In genomic region chr17:82328141-82328993, GRCh38 we compare ENCODE assay signal across 15 cellular contexts.
DNase-seq lines count a peak whose midpoint lies in the region; TF ChIP-seq lines count a peak whose summit lies in the region.
"Had no signal": no experiment of that assay in that cellular context is flagged by ENCODE, and none has a peak within 500 bp of the region (broad histone marks: within the 10 kb centered on the region; RNA-seq: fewer than 3 reads in every experiment).

No MANE protein-coding gene starts in this region.

- DNase-seq in HuH-7 (ENCODE audit: low spot score) (peak; percentile 92), kidney tubule cell (ENCODE audit: low spot score) (no peak), SW 1271 (lab: John Stamatoyannopoulos, UW) (no peak)
- DNase-seq in T-helper 2 cell treated with Interferon-gamma antibody and Interleukin-4, amounts not matched to agents 5 μg/mL and 100 μg/mL, for 36 hours (ENCODE audit: low spot score): no peak
- DNase-seq: activated CD8-positive, alpha-beta T cell treated with anti-CD3 and anti-CD28 coated beads, Interleukin-2, amount 10 ng/mL, durations not matched to agents 7 days and 5 days; effector memory CD8-positive, alpha-beta T cell; kidney glomerular epithelial cell; midbrain; T-cell; WERI-Rb-1 had no signal

- H3K9ac ChIP-seq in BLaER1 treated with 17β-estradiol and CSF1 and Interleukin-3, amounts not matched to agents 10 nM and 100 nM: no peak overlapping the region
- H3K9ac ChIP-seq in duodenal mucosa (ENCODE audit: low read depth in 1 of 2, low read length in 2 of 2): peak overlapping the region; percentile 54 to 57

- H3K4me2 ChIP-seq in BLaER1 treated with 17β-estradiol and CSF1 and Interleukin-3, amounts not matched to agents 10 nM and 100 nM: peak overlapping the region in 9 of 11 experiments; percentile 10 to 95 (median 81); a peak in 14 of 22 replicates

- H3K9me3 Mint-ChIP-seq in nephron: no peaks in the 10 kb centered on the region
- H3K9me3 Mint-ChIP-seq in T-helper 2 cell treated with Interferon-gamma antibody and Interleukin-4, amounts not matched to agents 5 μg/mL and 100 μg/mL, for 36 hours: no peaks in the 10 kb centered on the region
- H3K9me3 Mint-ChIP-seq: activated T-helper 1 cell treated with anti-CD3 and anti-CD28 coated beads, Interleukin-12 subunit alpha, Interleukin-12 subunit beta, Interleukin-2, Interleukin-4 antibody, amounts not matched to agents 30 ng/mL and 10 ng/mL and 1 ng/mL, durations not matched to agents 14 hours and 24 hours and 36 hours; effector memory CD8-positive, alpha-beta T cell; IgD-negative memory B cell; T-cell had no signal

- no peaks in the 10 kb centered on the region for H3K36me3 Mint-ChIP-seq in nephron (ENCODE audit: low read depth)
- no peaks in the 10 kb centered on the region for H3K36me3 Mint-ChIP-seq in T-helper 2 cell treated with Interferon-gamma antibody and Interleukin-4, amounts not matched to agents 5 μg/mL and 100 μg/mL, for 36 hours (ENCODE audit: low read depth)
- H3K36me3 Mint-ChIP-seq: IgD-negative memory B cell, T-cell had no signal

- peaks cover 34 to 92% (median 76%) of the 10 kb centered on the region in 10 experiments for H3K4me1 ChIP-seq in BLaER1 treated with 17β-estradiol and CSF1 and Interleukin-3, amounts not matched to agents 10 nM and 100 nM
- peaks cover 58 to 67% of the 10 kb centered on the region in 2 donors for H3K4me1 ChIP-seq in duodenal mucosa (ENCODE audit: control insufficient read depth in 1 of 2, insufficient read depth in 2 of 2, low read length in 2 of 2)

- no peaks in the 10 kb centered on the region for H3K36me3 ChIP-seq in BLaER1 treated with 17β-estradiol and CSF1 and Interleukin-3, amounts not matched to agents 10 nM and 100 nM
- H3K36me3 ChIP-seq in duodenal mucosa (ENCODE audit: control insufficient read depth in 1 of 2, insufficient read depth in 2 of 2, low read length in 2 of 2): no peaks in the 10 kb centered on the region
- H3K36me3 ChIP-seq: WERI-Rb-1 had no signal

- H3K4me3 ChIP-seq in BLaER1 treated with 17β-estradiol and CSF1 and Interleukin-3, amounts not matched to agents 10 nM and 100 nM: no peak overlapping the region
- H3K4me3 ChIP-seq in duodenal mucosa (ENCODE audit: low read depth in 1 of 2, low read length in 2 of 2): peak overlapping the region in 1 of 2 donors; percentile 1

- peaks cover 25% of the 10 kb centered on the region for H3K4me1 Mint-ChIP-seq in nephron
- peaks cover 6% of the 10 kb centered on the region for H3K4me1 Mint-ChIP-seq in T-helper 2 cell treated with Interferon-gamma antibody and Interleukin-4, amounts not matched to agents 5 μg/mL and 100 μg/mL, for 36 hours (ENCODE audit: low read depth)

- no peak overlapping the region for H3K27ac ChIP-seq in BLaER1 treated with 17β-estradiol and CSF1 and Interleukin-3, amounts not matched to agents 10 nM and 100 nM
- H3K27ac ChIP-seq in duodenal mucosa (ENCODE audit: low read depth, low read length): peak overlapping the region; percentile 83
- H3K27ac ChIP-seq: WERI-Rb-1 had no signal

- H3K27me3 ChIP-seq in BLaER1 treated with 17β-estradiol and CSF1 and Interleukin-3, amounts not matched to agents 10 nM and 100 nM: peaks cover 35 to 71% (median 44%) of the 10 kb centered on the region in 11 experiments
- peaks cover 14 to 19% of the 10 kb centered on the region in 2 donors for H3K27me3 ChIP-seq in duodenal mucosa (ENCODE audit: control insufficient read depth in 1 of 2, insufficient read depth in 2 of 2, low read length in 2 of 2)

- peak overlapping the region in 2 of 3 experiments; percentile 42 to 65 for H3K27ac Mint-ChIP-seq in nephron
- H3K27ac Mint-ChIP-seq in T-helper 2 cell treated with Interferon-gamma antibody and Interleukin-4, amounts not matched to agents 5 μg/mL and 100 μg/mL, for 36 hours: no peak overlapping the region
- H3K27ac Mint-ChIP-seq: activated CD8-positive, alpha-beta T cell treated with anti-CD3 and anti-CD28 coated beads, Interleukin-2, amount 10 ng/mL, durations not matched to agents 7 days and 5 days; activated T-helper 1 cell treated with anti-CD3 and anti-CD28 coated beads, Interleukin-12 subunit alpha, Interleukin-12 subunit beta, Interleukin-2, Interleukin-4 antibody, amounts not matched to agents 30 ng/mL and 10 ng/mL and 1 ng/mL, durations not matched to agents 14 hours and 24 hours and 36 hours; effector memory CD8-positive, alpha-beta T cell had no signal

- H3K27me3 Mint-ChIP-seq in nephron (ENCODE audit: low read depth): peaks cover 39% of the 10 kb centered on the region
- H3K27me3 Mint-ChIP-seq in T-helper 2 cell treated with Interferon-gamma antibody and Interleukin-4, amounts not matched to agents 5 μg/mL and 100 μg/mL, for 36 hours (ENCODE audit: low read depth): peaks cover 12% of the 10 kb centered on the region

- peaks cover 17 to 59% (median 27%) of the 10 kb centered on the region in 11 experiments; a peak in 15 of 22 replicates for H4K20me1 ChIP-seq in BLaER1 treated with 17β-estradiol and CSF1 and Interleukin-3, amounts not matched to agents 10 nM and 100 nM

- H3K9me3 ChIP-seq in BLaER1 treated with 17β-estradiol and CSF1 and Interleukin-3, amounts not matched to agents 10 nM and 100 nM (replicated peaks in 1 of 11): no peaks in the 10 kb centered on the region
- no peaks in the 10 kb centered on the region for H3K9me3 ChIP-seq in duodenal mucosa (ENCODE audit: control insufficient read depth in 1 of 2, low read length in 2 of 2)

- H3K4me3 Mint-ChIP-seq in nephron: no peak overlapping the region
- H3K4me3 Mint-ChIP-seq in T-helper 2 cell treated with Interferon-gamma antibody and Interleukin-4, amounts not matched to agents 5 μg/mL and 100 μg/mL, for 36 hours: no peak overlapping the region
- H3K4me3 Mint-ChIP-seq: activated CD8-positive, alpha-beta T cell treated with anti-CD3 and anti-CD28 coated beads, Interleukin-2, amount 10 ng/mL, durations not matched to agents 7 days and 5 days; activated T-helper 1 cell treated with anti-CD3 and anti-CD28 coated beads, Interleukin-12 subunit alpha, Interleukin-12 subunit beta, Interleukin-2, Interleukin-4 antibody, amounts not matched to agents 30 ng/mL and 10 ng/mL and 1 ng/mL, durations not matched to agents 14 hours and 24 hours and 36 hours; effector memory CD8-positive, alpha-beta T cell; T-cell had no signal

- no peak for TF ChIP-seq CTCF in nephron (IDR thresholded peaks at IDR 0.05; ENCODE audit: unreplicated experiment in 3 of 3)

Comparison
In these comparisons a context has a peak if more than half of its experiments do, and no peak if none do; other contexts are left out.
1. H3K9ac ChIP-seq: peak in duodenal mucosa (2 of 2); none in BLaER1 treated with 17β-estradiol and CSF1 and Interleukin-3, amounts not matched to agents 10 nM and 100 nM (0 of 11).